In the genomic region with DNA sequence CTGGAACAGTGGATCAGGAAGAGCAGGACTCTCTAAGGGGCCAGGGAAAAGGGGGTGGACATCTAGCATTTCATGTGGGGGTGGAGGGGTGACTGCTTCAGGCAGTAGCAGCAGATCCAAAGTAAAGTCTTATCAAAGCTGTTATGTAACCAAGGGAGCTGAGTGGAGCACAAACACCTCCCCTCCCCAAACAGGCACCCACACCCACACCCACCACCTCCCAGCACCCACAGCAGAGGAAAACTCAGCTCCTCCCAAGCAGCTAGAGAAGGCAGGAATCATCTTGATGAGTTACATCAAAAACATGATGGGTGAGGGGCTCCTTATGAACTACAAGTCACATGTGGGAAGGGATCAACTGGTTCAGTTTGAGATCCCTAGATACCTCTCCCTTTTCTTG, we compare ENCODE assay signal across 22 cellular contexts. TPM values are rescaled to one million over a fixed set of nuclear protein-coding genes. Genes with fewer than 3 reads are reported as not detected.
"Had no signal": no experiment of that assay in that cellular context is flagged by ENCODE, and none has a peak within 500 bp of the region (broad histone marks: within the 10 kb centered on the region; RNA-seq: fewer than 3 reads in every experiment).

No MANE protein-coding gene starts in this region.

- H3K9me3 Mint-ChIP-seq: nephron progenitor cell; stimulated activated memory B cell treated with anti-CD40 and anti-IgM and Interleukin-4, amounts not matched to agents 10 μg/mL and 1 μg/mL and 100 μg/mL, for 72 hours had no signal

- H3K4me3 Mint-ChIP-seq: naive thymus-derived CD4-positive, alpha-beta T cell; nephron progenitor cell; stimulated activated memory B cell treated with anti-CD40 and anti-IgM and Interleukin-4, amounts not matched to agents 10 μg/mL and 1 μg/mL and 100 μg/mL, for 72 hours; stimulated activated naive CD8-positive, alpha-beta T cell treated with anti-CD3 and anti-CD28 coated beads, Interleukin-15, amount 100 ng/mL, for 72 hours had no signal

- DNase-seq: cortex of kidney; effector memory CD4-positive, alpha-beta T cell; esophagus squamous epithelium; foreskin fibroblast; left colon; mammary epithelial cell; naive thymus-derived CD4-positive, alpha-beta T cell; nephron progenitor cell; psoas muscle; spleen; stimulated activated CD4-positive, alpha-beta T cell treated with anti-CD3 and anti-CD28 coated beads, Interleukin-15, amount 100 ng/mL, for 24 hours; stimulated activated CD4-positive, alpha-beta T cell treated with anti-CD3 and anti-CD28 coated beads, Interleukin-1b, Interleukin-23, amount 100 ng/mL, for 48 hours; stimulated activated CD4-positive, alpha-beta T cell treated with anti-CD3 and anti-CD28 coated beads, Interleukin-4, amount 100 ng/mL, for 24 hours; stimulated activated naive CD8-positive, alpha-beta T cell treated with anti-CD3 and anti-CD28 coated beads, Interleukin-15, amount 100 ng/mL, for 72 hours; transverse colon had no signal

- H3K27ac Mint-ChIP-seq: nephron progenitor cell; stimulated activated memory B cell treated with anti-CD40 and anti-IgM and Interleukin-4, amounts not matched to agents 10 μg/mL and 1 μg/mL and 100 μg/mL, for 72 hours; stimulated activated naive CD8-positive, alpha-beta T cell treated with anti-CD3 and anti-CD28 coated beads, Interleukin-15, amount 100 ng/mL, for 72 hours had no signal

- H3K36me3 ChIP-seq: esophagus squamous epithelium, gastroesophageal sphincter, spleen, thoracic aorta, transverse colon had no signal

- H3K36me3 Mint-ChIP-seq: stimulated activated memory B cell treated with anti-CD40 and anti-IgM and Interleukin-4, amounts not matched to agents 10 μg/mL and 1 μg/mL and 100 μg/mL, for 72 hours had no signal

- H3K4me1 ChIP-seq: psoas muscle, transverse colon had no signal

- H3K4me3 ChIP-seq: esophagus squamous epithelium, gastroesophageal sphincter, hepatocyte, psoas muscle, spleen, thoracic aorta, transverse colon had no signal

- H3K9me3 ChIP-seq: esophagus squamous epithelium, gastroesophageal sphincter, psoas muscle, spleen, thoracic aorta, transverse colon had no signal

- H3K27ac ChIP-seq: esophagus squamous epithelium, gastroesophageal sphincter, hepatocyte, psoas muscle, spleen, thoracic aorta, transverse colon had no signal

- ATAC-seq: gastroesophageal sphincter; left colon; naive thymus-derived CD4-positive, alpha-beta T cell; psoas muscle; sciatic nerve; stimulated activated memory B cell treated with anti-CD40 and anti-IgM and Interleukin-4, amounts not matched to agents 10 μg/mL and 1 μg/mL and 100 μg/mL, for 72 hours; stimulated activated naive CD8-positive, alpha-beta T cell treated with anti-CD3 and anti-CD28 coated beads, Interleukin-15, amount 100 ng/mL, for 72 hours had no signal

RNA-seq across cellular contexts. Expression of a gene that starts 6.0 kb away (rescaled TPM):
- total RNA-seq: osteoblast, skeletal muscle tissue had no signal
